Comparison of ENCODE assay signal across 30 cellular contexts in the genomic region with DNA sequence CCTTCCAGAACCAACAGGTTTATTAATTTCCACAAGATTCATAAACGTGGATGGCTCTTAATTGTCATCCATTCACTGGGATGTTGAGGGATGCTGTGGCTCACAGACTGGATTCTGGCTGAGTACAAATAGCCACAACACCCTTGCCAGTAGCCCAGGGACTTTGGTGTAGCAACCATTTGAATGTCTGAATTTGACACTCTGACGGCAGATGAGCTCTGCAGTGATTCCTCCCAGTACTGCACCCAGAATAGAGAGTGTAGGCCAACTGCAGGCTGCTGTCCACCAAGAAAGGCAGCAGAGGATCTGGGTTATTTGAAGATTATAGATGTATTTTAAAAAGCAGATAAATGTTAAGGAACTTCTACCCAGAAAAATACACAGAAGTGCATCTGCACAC.
"Had no signal": no experiment of that assay in that cellular context is flagged by ENCODE, and none has a peak within 500 bp of the region (broad histone marks: within the 10 kb centered on the region; RNA-seq: fewer than 3 reads in every experiment).

No MANE protein-coding gene starts in this region.

- H3K4me3 ChIP-seq: adrenal gland, ascending aorta, body of pancreas, cardiac muscle cell had no signal

- H3K36me3 ChIP-seq: adrenal gland, ascending aorta, brain microvascular endothelial cell, cardiac muscle cell had no signal

- H3K27me3 ChIP-seq: adrenal gland, ascending aorta, body of pancreas, brain microvascular endothelial cell, cardiac muscle cell had no signal

- H3K4me1 ChIP-seq: adrenal gland, ascending aorta, body of pancreas had no signal

- H3K27ac ChIP-seq: adrenal gland, ascending aorta, body of pancreas, brain microvascular endothelial cell, cardiac muscle cell had no signal

- DNase-seq: activated effector memory CD4-positive, alpha-beta T cell treated with anti-CD3 and anti-CD28 coated beads, Interleukin-2, amount 50 U/mL, for 16 hours; activated effector memory CD4-positive, alpha-beta T cell treated with Interleukin-2 at 50 U/mL for 16 hours; activated gamma-delta T cell; activated gamma-delta T cell treated with Interleukin-2 at 50 U/mL for 16 hours; activated naive CD4-positive, alpha-beta T cell; activated naive CD4-positive, alpha-beta T cell treated with anti-CD3 and anti-CD28 coated beads for 36 hours; activated naive CD4-positive, alpha-beta T cell treated with anti-CD3 and anti-CD28 coated beads, Interleukin-2, amount 10 ng/mL, durations not matched to agents 7 days and 5 days; activated naive CD4-positive, alpha-beta T cell treated with anti-CD3 and anti-CD28 coated beads, Interleukin-2, amount 50 U/mL, for 16 hours; activated naive CD4-positive, alpha-beta T cell treated with Interleukin-2 at 50 U/mL for 16 hours; activated naive CD8-positive, alpha-beta T cell treated with anti-CD3 and anti-CD28 coated beads for 36 hours; activated naive CD8-positive, alpha-beta T cell treated with anti-CD3 and anti-CD28 coated beads, Interleukin-2, amount 10 ng/mL, durations not matched to agents 7 days and 5 days; activated naive CD8-positive, alpha-beta T cell treated with anti-CD3 and anti-CD28 coated beads, Interleukin-2, amount 50 U/mL, for 24 hours; activated T-cell treated with anti-CD3 and anti-CD28 coated beads for 4 hours; activated T-cell treated with anti-CD3 and anti-CD28 coated beads, Interleukin-2, amount 50 U/mL, for 1 hour; activated T-cell treated with anti-CD3 and anti-CD28 coated beads, Interleukin-2, amount 50 U/mL, for 24 hours; activated T-cell treated with anti-CD3 and anti-CD28 coated beads, Interleukin-2, amount 50 U/mL, for 4 hours; activated T-cell treated with anti-CD3 and anti-CD28 coated beads, Interleukin-2, amount 50 U/mL, for 48 hours; activated T-cell treated with anti-CD3 and anti-CD28 coated beads, Interleukin-2, amount 50 U/mL, for 72 hours; adrenal gland; amniotic stem cell; amygdala; anterior cingulate cortex; aorta; body of pancreas; brain microvascular endothelial cell; caudate nucleus; central memory CD4-positive, alpha-beta T cell; cerebellar nuclear complex had no signal

- H3K9me3 ChIP-seq: adrenal gland, ascending aorta, body of pancreas had no signal
